ENCODE assay signal across 1 cellular context in the genomic region with DNA sequence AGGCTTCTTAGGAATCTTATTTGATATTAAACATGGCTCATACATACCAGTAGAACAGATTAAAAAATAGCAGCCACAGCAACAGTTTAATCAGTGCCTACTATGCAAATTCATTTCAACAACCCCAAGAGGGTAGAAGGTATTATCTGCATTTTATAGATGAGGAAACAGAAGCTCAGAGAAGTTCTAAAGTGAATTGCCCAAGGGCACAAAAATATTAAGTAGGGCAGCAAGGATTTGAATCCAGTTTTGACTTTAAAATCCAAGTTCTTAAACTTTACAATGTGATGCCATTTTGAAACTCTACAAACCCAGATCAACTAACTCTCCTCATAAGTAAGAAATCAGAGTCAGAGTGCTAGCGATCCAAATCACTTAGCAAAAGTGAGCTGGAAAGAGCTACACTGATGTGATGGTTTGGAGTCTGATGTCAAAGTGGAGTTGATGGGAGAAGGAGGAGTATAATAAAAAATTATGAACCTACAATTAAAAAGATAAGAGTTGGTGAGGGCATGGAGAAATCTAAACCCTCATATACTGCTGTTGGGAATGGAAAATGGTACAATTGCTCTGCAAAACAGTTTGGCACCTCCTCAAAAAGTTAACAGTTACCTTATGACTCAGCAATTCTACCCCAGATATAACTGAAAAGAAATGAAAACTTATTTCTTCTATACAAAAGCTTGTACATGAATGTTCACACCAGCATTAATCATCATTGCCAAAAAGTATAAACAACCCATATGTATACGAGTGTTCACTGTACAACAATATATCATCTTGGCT.
TF ChIP-seq lines count a peak whose summit lies in the region.

No MANE protein-coding gene starts in this region.

TF ChIP-seq in GM23338, 12 proteins besides CTCF, POLR2A, EP300 and RAD21 (continued from another document):
- TF ChIP-seq JUNB (IDR thresholded peaks at IDR 0.05; ENCODE audit: unreplicated experiment) = no peak
- TF ChIP-seq EZH2phosphoT487 (IDR thresholded peaks at IDR 0.05; ENCODE audit: unreplicated experiment) = no peak
TF ChIP-seq in GM23338: peak in this region for 0.
